Comparison of ENCODE assay signal across 26 cellular contexts in genomic region chr7:149293946-149294640, GRCh38.
"Had no signal": no experiment of that assay in that cellular context is flagged by ENCODE, and none has a peak within 500 bp of the region (broad histone marks: within the 10 kb centered on the region; RNA-seq: fewer than 3 reads in every experiment).

No MANE protein-coding gene starts in this region.

- H3K4me3 Mint-ChIP-seq: activated naive CD4-positive, alpha-beta T cell treated with anti-CD3 and anti-CD28 coated beads for 36 hours; activated naive CD8-positive, alpha-beta T cell treated with anti-CD3 and anti-CD28 coated beads for 36 hours; brain; naive B cell; T-helper 2 cell treated with Interferon-gamma antibody and Interleukin-4, amounts not matched to agents 5 μg/mL and 100 μg/mL, for 36 hours had no signal

- H3K36me3 Mint-ChIP-seq: naive B cell had no signal

- H3K27me3 ChIP-seq: adrenal gland, cardiac muscle cell, dorsolateral prefrontal cortex, gastroesophageal sphincter, right lobe of liver, suprapubic skin, tibial artery had no signal

- H3K36me3 ChIP-seq: adrenal gland, cardiac muscle cell, right lobe of liver had no signal

- H3K9me3 Mint-ChIP-seq: activated naive CD8-positive, alpha-beta T cell treated with anti-CD3 and anti-CD28 coated beads for 36 hours; T-helper 2 cell treated with Interferon-gamma antibody and Interleukin-4, amounts not matched to agents 5 μg/mL and 100 μg/mL, for 36 hours had no signal

- H3K27ac Mint-ChIP-seq: activated naive CD4-positive, alpha-beta T cell treated with anti-CD3 and anti-CD28 coated beads for 36 hours; activated naive CD8-positive, alpha-beta T cell treated with anti-CD3 and anti-CD28 coated beads for 36 hours; brain; naive B cell; T-helper 2 cell treated with Interferon-gamma antibody and Interleukin-4, amounts not matched to agents 5 μg/mL and 100 μg/mL, for 36 hours had no signal

- DNase-seq: activated CD4-positive, alpha-beta T cell treated with anti-CD3 and anti-CD28 coated beads for 48 hours; activated CD4-positive, alpha-beta T cell treated with anti-CD3 and anti-CD28 coated beads, Interleukin-2, amount 50 U/mL, for 48 hours; activated CD4-positive, CD25-positive, alpha-beta regulatory T cell; activated effector memory CD4-positive, alpha-beta T cell treated with anti-CD3 and anti-CD28 coated beads, Interleukin-2, amount 50 U/mL, for 16 hours; activated naive CD4-positive, alpha-beta T cell treated with anti-CD3 and anti-CD28 coated beads for 36 hours; activated naive CD8-positive, alpha-beta T cell treated with anti-CD3 and anti-CD28 coated beads for 36 hours; dorsolateral prefrontal cortex; effector memory CD4-positive, alpha-beta T cell; hippocampal formation; left cardiac atrium; left ventricle myocardium superior; naive B cell; occipital lobe; right lobe of liver; stimulated activated CD4-positive, alpha-beta T cell treated with anti-CD3 and anti-CD28 coated beads, Interleukin-12 subunit alpha, Interleukin-12 subunit beta, amount 100 ng/mL, for 4 hours; stimulated activated CD4-positive, alpha-beta T cell treated with anti-CD3 and anti-CD28 coated beads, Interleukin-4, amount 100 ng/mL, for 1 hour; T-helper 1 cell; tibial artery had no signal

- H3K4me1 Mint-ChIP-seq: brain had no signal

- ATAC-seq: gastroesophageal sphincter, left cardiac atrium, left ventricle myocardium superior, right lobe of liver had no signal

- H3K9me3 ChIP-seq: adrenal gland, gastroesophageal sphincter, right lobe of liver, suprapubic skin, tibial artery had no signal

- H3K27me3 Mint-ChIP-seq: activated naive CD8-positive, alpha-beta T cell treated with anti-CD3 and anti-CD28 coated beads for 36 hours; naive B cell had no signal

- H3K27ac ChIP-seq: adrenal gland, cardiac muscle cell, coronary artery, dorsolateral prefrontal cortex, gastroesophageal sphincter, right lobe of liver, skin epidermis, suprapubic skin, tibial artery had no signal

- H3K4me3 ChIP-seq: adrenal gland, cardiac muscle cell, coronary artery, dorsolateral prefrontal cortex, gastroesophageal sphincter, right lobe of liver, skin epidermis, suprapubic skin, tibial artery had no signal

- H3K4me1 ChIP-seq: adrenal gland, gastroesophageal sphincter, right lobe of liver, suprapubic skin, tibial artery had no signal
